Comparison of ENCODE assay signal across 11 cellular contexts in genomic region chr7:148563583-148564274, GRCh38. TPM values are rescaled to one million over a fixed set of nuclear protein-coding genes. Genes with fewer than 3 reads are reported as not detected.
DNase-seq lines count a peak whose midpoint lies in the region; ATAC-seq, FAIRE-seq and TF ChIP-seq lines count a peak whose summit lies in the region.
"Had no signal": no experiment of that assay in that cellular context is flagged by ENCODE, and none has a peak within 500 bp of the region (broad histone marks: within the 10 kb centered on the region; RNA-seq: fewer than 3 reads in every experiment).

No MANE protein-coding gene starts in this region.

- H3K27me3 ChIP-seq in Karpas-422 (ENCODE audit: low read length), result no peaks in the 10 kb centered on the region

- H3K79me2 ChIP-seq in Karpas-422 (ENCODE audit: low read length), result no peaks in the 10 kb centered on the region

- H3K27ac Mint-ChIP-seq in memory B cell, result peak overlapping the region; percentile 79

- H3K4me3 Mint-ChIP-seq in memory B cell, result peak overlapping the region; percentile 51

- H3K27ac ChIP-seq in Karpas-422 (ENCODE audit: low read length), result no peak overlapping the region

- H3K4me3 ChIP-seq in Karpas-422 (ENCODE audit: low read length), result no peak overlapping the region

- DNase-seq in GM12892 (ENCODE audit: insufficient read length), result no peak
- no peak for DNase-seq in Karpas-422
- DNase-seq in memory B cell (ENCODE audit: low spot score in 2 of 2), result no peak
- DNase-seq in DMS53 (lab: John Stamatoyannopoulos, UW), result no peak
- no peak for DNase-seq in cerebellar nuclear complex (lab: John Stamatoyannopoulos, UW)
- DNase-seq in NCI-H748 (lab: John Stamatoyannopoulos, UW; ENCODE audit: unreplicated experiment), result no peak
- DNase-seq in SKM-1 treated with dmso at 0.1 percent for 144 hours (lab: John Stamatoyannopoulos, UW; ENCODE audit: unreplicated experiment), result no peak
- DNase-seq: activated gamma-delta T cell had no signal

- peaks cover 11% of the 10 kb centered on the region for H3K4me1 Mint-ChIP-seq in memory B cell

- no peak overlapping the region for H3K9ac ChIP-seq in Karpas-422 (ENCODE audit: low read length)

- H2AFZ ChIP-seq in Karpas-422 (ENCODE audit: low read length), result no peak overlapping the region

- peak; percentile 85 for FAIRE-seq in GM12892 (lab: Jason Lieb, UNC)

- no peaks in the 10 kb centered on the region for H3K36me3 ChIP-seq in Karpas-422 (ENCODE audit: insufficient read depth, low read length)

- no peaks in the 10 kb centered on the region for H4K20me1 ChIP-seq in Karpas-422 (ENCODE audit: insufficient read depth, low read depth, low read length)

- peaks cover 3% of the 10 kb centered on the region for H3K36me3 Mint-ChIP-seq in memory B cell

- peaks cover 11% of the 10 kb centered on the region for H3K4me1 ChIP-seq in Karpas-422 (ENCODE audit: low read length)

- ATAC-seq in GM21390 (IDR thresholded peaks at IDR 0.05; ENCODE audit: unreplicated experiment), result peak; percentile 49
- no peak for ATAC-seq in memory B cell (ENCODE audit: low read depth)

- no peak for TF ChIP-seq POLR2A in GM12892 (IDR thresholded peaks at IDR 0.05; ENCODE audit: low read depth, low read length)

- no peaks in the 10 kb centered on the region for H3K9me3 ChIP-seq in Karpas-422 (ENCODE audit: low read length)

- H3K9me3 Mint-ChIP-seq in memory B cell, result peaks cover 2% of the 10 kb centered on the region

- H3K4me2 ChIP-seq in Karpas-422 (ENCODE audit: low read depth, low read length, poor library complexity, severe bottlenecking), result peak overlapping the region; percentile 17

- no peaks in the 10 kb centered on the region for H3K9me2 ChIP-seq in Karpas-422 (replicated peaks; ENCODE audit: insufficient read depth, low read length)

- peaks cover 3% of the 10 kb centered on the region for H3K27me3 Mint-ChIP-seq in memory B cell

RNA-seq across cellular contexts. Expression of gene C7orf33, which starts 26.8 kb away (rescaled TPM):
- polyA plus RNA-seq in GM12892 (2012; ENCODE audit: missing spikeins), result not detected
- total RNA-seq in Karpas-422 (2014; rRNA removed; shearing (Covaris generic); ENCODE audit: low replicate concordance), result not detected in 2 replicates
- total RNA-seq: glomerular endothelial cell, omental fat pad had no signal
